ENCODE assay signal across 11 cellular contexts in the genomic region with DNA sequence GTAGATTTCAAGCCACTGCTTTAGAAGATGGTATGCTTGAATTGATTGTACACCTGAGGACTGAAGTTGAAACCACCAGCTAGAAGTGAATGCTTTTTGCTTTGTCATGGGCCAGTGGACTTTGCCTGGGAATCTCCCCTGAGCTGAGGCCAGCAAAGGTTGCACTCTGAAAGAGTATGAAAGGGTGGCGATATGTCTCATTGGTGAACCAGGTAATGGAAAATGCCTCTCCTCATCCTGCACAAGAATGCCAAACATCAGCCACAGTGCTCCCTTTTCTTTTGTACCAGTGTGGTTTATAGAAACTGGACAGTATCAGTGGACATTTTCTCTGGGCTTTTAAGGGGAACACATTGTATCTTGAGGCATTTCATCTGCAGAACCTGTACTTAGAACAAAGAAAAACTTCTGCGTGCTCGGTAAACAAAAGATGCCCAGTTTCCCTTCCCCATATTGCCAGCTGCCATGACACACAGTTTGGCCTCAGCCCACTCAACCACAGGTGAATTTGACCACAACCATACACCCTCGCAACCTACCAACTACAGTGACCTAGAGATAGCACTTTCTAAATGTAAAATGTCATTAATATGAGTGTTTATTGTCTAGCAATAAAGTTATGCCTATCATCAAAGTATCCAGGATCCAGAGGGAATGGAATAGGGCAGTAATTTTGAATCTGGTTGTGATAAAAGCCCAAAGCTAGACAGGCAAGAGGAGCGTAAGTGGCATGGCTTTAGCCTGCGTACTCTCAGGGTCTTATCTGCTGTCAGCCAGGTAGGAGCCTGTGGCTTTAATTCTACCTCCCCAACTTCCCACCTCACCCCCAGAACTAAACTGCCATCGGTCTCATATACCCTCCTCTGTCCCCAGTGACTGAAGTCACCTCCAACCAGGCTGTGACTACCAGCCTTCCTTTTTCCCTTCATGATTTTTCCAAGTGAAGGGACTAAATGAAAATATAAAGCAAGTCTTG.
A peak's percentile ranks its signal among the peaks of the same experiment; 100 is the strongest.
DNase-seq lines count a peak whose midpoint lies in the region; ATAC-seq and TF ChIP-seq lines count a peak whose summit lies in the region.
"Had no signal": no experiment of that assay in that cellular context is flagged by ENCODE, and none has a peak within 500 bp of the region (broad histone marks: within the 10 kb centered on the region; RNA-seq: fewer than 3 reads in every experiment).

No MANE protein-coding gene starts in this region.

- no peak overlapping the region for H3K27ac ChIP-seq in endodermal cell (ENCODE audit: low read depth, low read length)

- TF ChIP-seq CTCF in endodermal cell (conservative IDR thresholded peaks at IDR 0.05), result no peak

- H3K4me1 ChIP-seq in endodermal cell (ENCODE audit: control insufficient read depth, insufficient read depth, low read length), result no peaks in the 10 kb centered on the region

- H3K9me3 ChIP-seq in endodermal cell (ENCODE audit: control insufficient read depth, low read length), result no peaks in the 10 kb centered on the region

- H3K36me3 Mint-ChIP-seq in memory B cell (peaks cover 4% of the 10 kb centered on the region), endodermal cell (ENCODE audit: low read depth) (no peaks in the 10 kb centered on the region)

- H3K27ac Mint-ChIP-seq in memory B cell (peak overlapping the region; percentile 96), endodermal cell (no peak overlapping the region)

- no peaks in the 10 kb centered on the region for H3K27me3 Mint-ChIP-seq in memory B cell
- no peaks in the 10 kb centered on the region for H3K27me3 Mint-ChIP-seq in endodermal cell (ENCODE audit: insufficient read depth)
- H3K27me3 Mint-ChIP-seq: central memory CD8-positive, alpha-beta T cell had no signal

- no peaks in the 10 kb centered on the region for H3K27me3 ChIP-seq in endodermal cell (ENCODE audit: control insufficient read depth, insufficient read depth, low read length, poor library complexity, severe bottlenecking)

- no peaks in the 10 kb centered on the region for H3K36me3 ChIP-seq in endodermal cell (ENCODE audit: control insufficient read depth, insufficient read depth, low read length)

- H3K4me3 ChIP-seq in endodermal cell (ENCODE audit: low read length), result no peak overlapping the region

- WGBS in endodermal cell (ENCODE audit: insufficient coverage in 1 of 2, insufficient read length in 1 of 2), 2 experiments, result 89 to 92% methylated on average over 3 to 7 of the region's 7 CpGs

- H3K4me3 Mint-ChIP-seq in memory B cell, result peak overlapping the region; percentile 60
- no peak overlapping the region for H3K4me3 Mint-ChIP-seq in endodermal cell
- H3K4me3 Mint-ChIP-seq: central memory CD8-positive, alpha-beta T cell had no signal

- peaks cover 32% of the 10 kb centered on the region for H3K4me1 Mint-ChIP-seq in memory B cell
- H3K4me1 Mint-ChIP-seq in endodermal cell, result peaks cover 25% of the 10 kb centered on the region
- H3K4me1 Mint-ChIP-seq: central memory CD8-positive, alpha-beta T cell had no signal

- H3K9me3 Mint-ChIP-seq in memory B cell (peaks cover 3% of the 10 kb centered on the region), endodermal cell (peaks cover 4% of the 10 kb centered on the region)
- H3K9me3 Mint-ChIP-seq: central memory CD8-positive, alpha-beta T cell had no signal

- TF ChIP-seq POLR2A in GM18526 (IDR thresholded peaks at IDR 0.05; ENCODE audit: extremely low read depth, insufficient read length), result peak; percentile 30

- H3K9ac ChIP-seq in endodermal cell (ENCODE audit: extremely low read depth, low read length, poor library complexity, severe bottlenecking), result no peak overlapping the region

- peak; percentile 88 for ATAC-seq in GM21786 (IDR thresholded peaks at IDR 0.05; ENCODE audit: unreplicated experiment)
- ATAC-seq in HG03558 (IDR thresholded peaks at IDR 0.05; ENCODE audit: extremely low read depth, unreplicated experiment), result peak; percentile 65
- ATAC-seq in memory B cell (ENCODE audit: low read depth), result peak; percentile 84

- DNase-seq in memory B cell (ENCODE audit: low spot score in 2 of 2), result peak; percentile 48 to 69
- DNase-seq in T-helper 2 cell, result no peak
- DNase-seq in endodermal cell, result no peak
- no peak for DNase-seq in stimulated activated naive CD4-positive, alpha-beta T cell (lab: John Stamatoyannopoulos, UW)
- no peak for DNase-seq in KBM-7
- DNase-seq: islet precursor cell, NCI-H1417 treated with DMSO at 0.1 percent for 48 hours had no signal

- in situ Hi-C loops in KBM-7 (cut with MboI; ENCODE audit: low pct_unique_long_range_greater_than_20kb, low sequenced_read_pairs), result no loop called here

Comparison
In these comparisons a context has a peak if more than half of its experiments do, and no peak if none do; other contexts are left out.
1. DNase-seq: peak in memory B cell (2 of 2); none in T-helper 2 cell (0 of 5), endodermal cell (single experiment), stimulated activated naive CD4-positive, alpha-beta T cell (0 of 6) and KBM-7 (single experiment).
2. Peak in every context shown above with its lines, with median percentiles within 50 percentile points of each other: ATAC-seq.